In genomic region chr9:38039907-38040682, GRCh38 we compare ENCODE assay signal across 1 cellular context.
TF ChIP-seq lines count a peak whose summit lies in the region.

No MANE protein-coding gene starts in this region.

TF ChIP-seq in K562, 482 proteins besides CTCF, POLR2A, EP300 and RAD21 (continued from another document and continues in another):
- TF ChIP-seq ZNF76 (CRISPR knock-in tag; IDR thresholded peaks at IDR 0.05; ENCODE audit: borderline replicate concordance) (no peak; the same call in 1 of the 2 replicates), CEBPZ (IDR thresholded peaks at IDR 0.05; ENCODE audit: borderline replicate concordance, low read depth, low read length) (no peak), CBX8 (IDR thresholded peaks at IDR 0.05; ENCODE audit: borderline replicate concordance, extremely low read depth, low read depth, low read length, poor library complexity, severe bottlenecking) (no peak), HINFP (tag; conservative IDR thresholded peaks at IDR 0.05; ENCODE audit: low read depth) (no peak), TRIM28 (IDR thresholded peaks at IDR 0.05) (no peak), FOXA3 (CRISPR knock-in tag; conservative IDR thresholded peaks at IDR 0.05 in 1 of 2, IDR thresholded peaks at IDR 0.05 in 1 of 2) (0 out of 4 replicates have a peak, but pooled peaks of 1 of the 2 experiments have one; percentile 21), DEAF1 (CRISPR knock-in tag; IDR thresholded peaks at IDR 0.05) (no peak), ZNF699 (CRISPR knock-in tag; IDR thresholded peaks at IDR 0.05; ENCODE audit: insufficient replicate concordance) (no peak), CGGBP1 (CRISPR knock-in tag; IDR thresholded peaks at IDR 0.05) (no peak), ESRRB (CRISPR knock-in tag; IDR thresholded peaks at IDR 0.05; ENCODE audit: borderline replicate concordance) (no peak), FOXJ2 (tag; IDR thresholded peaks at IDR 0.05) (no peak), ZNF586 (CRISPR knock-in tag; conservative IDR thresholded peaks at IDR 0.05) (no peak), ZBTB40 (IDR thresholded peaks at IDR 0.05) (no peak; the same call in 1 of the 2 replicates), ZBTB40 (CRISPR knock-in tag; IDR thresholded peaks at IDR 0.05) (no peak), U2AF1 (optimal IDR thresholded peaks at IDR 0.05; ENCODE audit: low read depth, low read length) (no peak), ARID4B (CRISPR knock-in tag; IDR thresholded peaks at IDR 0.05) (no peak), SMARCA4 (IDR thresholded peaks at IDR 0.05) (no peak; the same call in 1 of the 2 replicates), C11orf30 (IDR thresholded peaks at IDR 0.05; ENCODE audit: low read depth) (no peak), E2F5 (CRISPR knock-in tag; IDR thresholded peaks at IDR 0.05) (no peak), YBX1 (IDR thresholded peaks at IDR 0.05) (no peak), NCOA1 (IDR thresholded peaks at IDR 0.05; ENCODE audit: low read depth) (no peak), SIX5 (IDR thresholded peaks at IDR 0.05; ENCODE audit: borderline replicate concordance in 1 of 2, insufficient read depth in 1 of 2, low read depth in 1 of 2, low read length in 2 of 2) (no peak), NR1H2 (CRISPR knock-in tag; IDR thresholded peaks at IDR 0.05) (no peak), ZBTB12 (CRISPR knock-in tag; IDR thresholded peaks at IDR 0.05) (no peak; the same call in 1 of the 2 replicates), GATAD2A (IDR thresholded peaks at IDR 0.05) (0 out of 2 replicates have a peak, but pooled peaks have one; percentile 18), POU5F1 (IDR thresholded peaks at IDR 0.05; ENCODE audit: borderline replicate concordance, low read depth, low read length, partially characterized antibody) (no peak), IRF2 (CRISPR knock-in tag; IDR thresholded peaks at IDR 0.05) (no peak), ZNF408 (CRISPR knock-in tag; IDR thresholded peaks at IDR 0.05; ENCODE audit: low read depth) (no peak), PHTF2 (CRISPR knock-in tag; IDR thresholded peaks at IDR 0.05) (no peak), PCBP2 (IDR thresholded peaks at IDR 0.05; ENCODE audit: low read depth, low read length, poor library complexity, severe bottlenecking) (no peak), EHMT2 (IDR thresholded peaks at IDR 0.05) (peak; percentile 34; the same call in 1 of the 2 replicates), HMGXB4 (CRISPR knock-in tag; IDR thresholded peaks at IDR 0.05) (no peak)
